21 cellular contexts compared by ENCODE assay signal in genomic region chr7:144048648-144049047, GRCh38. TPM values are rescaled to one million over a fixed set of nuclear protein-coding genes. Genes with fewer than 3 reads are reported as not detected.
"Had no signal": no experiment of that assay in that cellular context is flagged by ENCODE, and none has a peak within 500 bp of the region (broad histone marks: within the 10 kb centered on the region; RNA-seq: fewer than 3 reads in every experiment).

A gene with protein sequence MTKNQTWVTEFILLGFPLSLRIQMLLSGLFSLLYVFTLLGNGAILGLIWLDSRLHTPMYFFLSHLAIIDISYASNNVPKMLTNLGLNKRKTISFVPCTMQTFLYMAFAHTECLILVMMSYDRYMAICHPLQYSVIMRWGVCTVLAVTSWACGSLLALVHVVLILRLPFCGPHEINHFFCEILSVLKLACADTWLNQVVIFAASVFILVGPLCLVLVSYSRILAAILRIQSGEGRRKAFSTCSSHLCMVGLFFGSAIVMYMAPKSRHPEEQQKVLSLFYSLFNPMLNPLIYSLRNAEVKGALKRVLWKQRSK (plus strand): TSS chr7:144048948. CDS start chr7:144050402, 1,454 bp downstream.

- DNase-seq: activated CD4-positive, alpha-beta T cell treated with anti-CD3 and anti-CD28 coated beads for 36 hours; activated CD4-positive, alpha-beta T cell treated with anti-CD3 and anti-CD28 coated beads, Interleukin-2, amount 50 U/mL, for 48 hours; activated gamma-delta T cell treated with Interleukin-2 at 50 U/mL for 16 hours; activated naive CD8-positive, alpha-beta T cell treated with anti-CD3 and anti-CD28 coated beads for 36 hours; amniotic stem cell; effector CD8-positive, alpha-beta T cell; gastrocnemius medialis; head of caudate nucleus; naive thymus-derived CD4-positive, alpha-beta T cell; stimulated activated naive CD8-positive, alpha-beta T cell treated with anti-CD3 and anti-CD28 coated beads, Interleukin-15, Interleukin-2, amounts not matched to agents 100 U/mL and 50 U/mL, for 24 hours; substantia nigra; uterus had no signal

- H3K9ac ChIP-seq: neural progenitor cell had no signal

- H3K36me3 Mint-ChIP-seq: activated naive CD8-positive, alpha-beta T cell treated with anti-CD3 and anti-CD28 coated beads for 36 hours; memory B cell; naive thymus-derived CD4-positive, alpha-beta T cell; neural progenitor cell; WTC11 had no signal

- H3K27me3 ChIP-seq: gastrocnemius medialis, neural progenitor cell, right atrium auricular region, tibial nerve, uterus had no signal

- ATAC-seq: activated CD4-positive, alpha-beta T cell treated with anti-CD3 and anti-CD28 coated beads for 36 hours; esophagus mucosa; gastrocnemius medialis; naive thymus-derived CD4-positive, alpha-beta T cell; stimulated activated naive CD8-positive, alpha-beta T cell treated with anti-CD3 and anti-CD28 coated beads, Interleukin-15, Interleukin-2, amounts not matched to agents 100 U/mL and 50 U/mL, for 24 hours; WTC11 had no signal

- H3K4me1 Mint-ChIP-seq: activated CD4-positive, alpha-beta T cell treated with anti-CD3 and anti-CD28 coated beads for 36 hours; activated naive CD8-positive, alpha-beta T cell treated with anti-CD3 and anti-CD28 coated beads for 36 hours; memory B cell; WTC11 had no signal

- H3K27ac ChIP-seq: gastrocnemius medialis, neural progenitor cell, prostate gland, right atrium auricular region, tibial nerve, uterus had no signal

- H3K4me2 ChIP-seq: neural progenitor cell had no signal

- H3K4me1 ChIP-seq: gastrocnemius medialis, neural progenitor cell, prostate gland, right atrium auricular region, tibial nerve, uterus had no signal

- H3K9me3 ChIP-seq: gastrocnemius medialis, prostate gland, right atrium auricular region, tibial nerve, uterus had no signal

- H2AFZ ChIP-seq: neural progenitor cell had no signal

- H3K4me3 ChIP-seq: gastrocnemius medialis, neural progenitor cell, prostate gland, right atrium auricular region, tibial nerve, uterus had no signal

- H3K9me3 Mint-ChIP-seq: activated naive CD8-positive, alpha-beta T cell treated with anti-CD3 and anti-CD28 coated beads for 36 hours; activated T-helper 1 cell treated with anti-CD3 and anti-CD28 coated beads, Interleukin-12 subunit alpha, Interleukin-12 subunit beta, Interleukin-2, Interleukin-4 antibody, amounts not matched to agents 30 ng/mL and 10 ng/mL and 1 ng/mL, durations not matched to agents 14 hours and 24 hours and 36 hours; memory B cell; neural progenitor cell had no signal

- H3K4me3 Mint-ChIP-seq: activated CD4-positive, alpha-beta T cell treated with anti-CD3 and anti-CD28 coated beads for 36 hours; activated naive CD8-positive, alpha-beta T cell treated with anti-CD3 and anti-CD28 coated beads for 36 hours; activated T-helper 1 cell treated with anti-CD3 and anti-CD28 coated beads, Interleukin-12 subunit alpha, Interleukin-12 subunit beta, Interleukin-2, Interleukin-4 antibody, amounts not matched to agents 30 ng/mL and 10 ng/mL and 1 ng/mL, durations not matched to agents 14 hours and 24 hours and 36 hours; memory B cell; naive thymus-derived CD4-positive, alpha-beta T cell; neural progenitor cell; WTC11 had no signal

- H3K36me3 ChIP-seq: gastrocnemius medialis, neural progenitor cell, prostate gland, right atrium auricular region, tibial nerve, uterus had no signal

- H3K27ac Mint-ChIP-seq: activated CD4-positive, alpha-beta T cell treated with anti-CD3 and anti-CD28 coated beads for 36 hours; activated naive CD8-positive, alpha-beta T cell treated with anti-CD3 and anti-CD28 coated beads for 36 hours; activated T-helper 1 cell treated with anti-CD3 and anti-CD28 coated beads, Interleukin-12 subunit alpha, Interleukin-12 subunit beta, Interleukin-2, Interleukin-4 antibody, amounts not matched to agents 30 ng/mL and 10 ng/mL and 1 ng/mL, durations not matched to agents 14 hours and 24 hours and 36 hours; memory B cell; naive thymus-derived CD4-positive, alpha-beta T cell; neural progenitor cell; WTC11 had no signal

RNA-seq across cellular contexts. Expression of the gene that starts here (rescaled TPM):
- polyA plus RNA-seq: liver; naive thymus-derived CD4-positive, alpha-beta T cell had no signal
